Comparison of ENCODE assay signal across 21 cellular contexts in genomic region chr10:89814278-89814677, GRCh38.
"Had no signal": no experiment of that assay in that cellular context is flagged by ENCODE, and none has a peak within 500 bp of the region (broad histone marks: within the 10 kb centered on the region; RNA-seq: fewer than 3 reads in every experiment).

No MANE protein-coding gene starts in this region.

- DNase-seq: activated B cell treated with CpG ODN at 0.5 μM for 24 hours; activated CD4-positive, alpha-beta T cell treated with anti-CD3 and anti-CD28 coated beads, Interleukin-2, amount 10 ng/mL, durations not matched to agents 24 days and 14 days; activated CD8-positive, alpha-beta memory T cell treated with anti-CD3 and anti-CD28 coated beads, Interleukin-2, amount 50 U/mL, for 4 hours; activated CD8-positive, alpha-beta T cell treated with anti-CD3 and anti-CD28 coated beads, Interleukin-2, amount 10 ng/mL, durations not matched to agents 7 days and 5 days; activated naive CD8-positive, alpha-beta T cell treated with anti-CD3 and anti-CD28 coated beads, Interleukin-2, amount 10 ng/mL, durations not matched to agents 7 days and 5 days; activated T-cell treated with anti-CD3 and anti-CD28 coated beads, Interleukin-2, amount 50 U/mL, for 48 hours; anterior cingulate cortex; brain microvascular endothelial cell; cerebellar nuclear complex; effector CD8-positive, alpha-beta T cell; foreskin keratinocyte; glutamatergic neuron; left cardiac atrium; lower lobe of right lung; naive B cell; ovary; sigmoid colon; stimulated activated CD4-positive, alpha-beta T cell treated with anti-CD3 and anti-CD28 coated beads, Interleukin-1b, Interleukin-23, amount 100 ng/mL, for 48 hours; stomach; testis had no signal

- H3K9ac ChIP-seq: neural progenitor cell had no signal

- H3K4me3 ChIP-seq: lower lobe of right lung, neural progenitor cell, ovary, sigmoid colon, stomach, testis had no signal

- H3K4me1 ChIP-seq: foreskin keratinocyte, lower lobe of right lung, sigmoid colon, stomach, testis had no signal

- H3K36me3 ChIP-seq: brain microvascular endothelial cell, lower lobe of right lung, neural progenitor cell, ovary, sigmoid colon, stomach had no signal

- H3K27ac ChIP-seq: brain microvascular endothelial cell, foreskin keratinocyte, lower lobe of right lung, neural progenitor cell, ovary, sigmoid colon, stomach, testis had no signal

- ATAC-seq: activated CD8-positive, alpha-beta T cell treated with anti-CD3 and anti-CD28 coated beads, Interleukin-2, amount 10 ng/mL, durations not matched to agents 7 days and 5 days; foreskin keratinocyte; left cardiac atrium; lower lobe of right lung had no signal

- H3K4me2 ChIP-seq: neural progenitor cell had no signal

- H3K27me3 ChIP-seq: brain microvascular endothelial cell, foreskin keratinocyte, neural progenitor cell, ovary, sigmoid colon, stomach, testis had no signal
